In the genomic region with DNA sequence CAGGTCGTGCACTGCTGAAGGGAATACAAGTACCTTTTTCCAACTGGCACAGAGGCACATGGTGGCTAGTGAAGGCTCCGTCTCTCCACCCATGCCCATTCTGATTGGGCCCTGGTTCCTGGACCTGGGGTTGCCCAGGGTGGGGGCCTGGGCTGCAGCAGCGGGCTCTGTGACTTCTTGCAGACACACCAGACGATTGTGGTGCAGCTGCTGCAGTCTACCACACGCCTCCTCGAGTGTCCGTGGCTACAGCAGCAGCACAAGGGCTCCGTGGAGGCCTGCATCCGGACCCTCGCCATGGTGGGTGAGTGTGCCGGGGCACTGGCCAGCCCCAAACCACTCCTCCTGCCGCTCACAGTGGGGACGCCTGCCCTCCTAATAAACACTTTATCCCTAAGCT, we compare ENCODE assay signal across 13 cellular contexts.
"Had no signal": no experiment of that assay in that cellular context is flagged by ENCODE, and none has a peak within 500 bp of the region (broad histone marks: within the 10 kb centered on the region; RNA-seq: fewer than 3 reads in every experiment).

No MANE protein-coding gene starts in this region.

- H3K27ac ChIP-seq: epithelial cell of prostate, heart left ventricle, lower lobe of right lung, neural progenitor cell, pancreas, SK-N-MC had no signal

- H3K9me3 ChIP-seq: heart left ventricle, lower lobe of right lung, pancreas had no signal

- ATAC-seq: heart left ventricle, left cardiac atrium, lower lobe of right lung, pancreas had no signal

- DNase-seq: activated CD4-positive, alpha-beta T cell treated with anti-CD3 and anti-CD28 coated beads, Interleukin-2, amount 50 U/mL, for 4 hours; activated CD8-positive, alpha-beta memory T cell treated with anti-CD3 and anti-CD28 coated beads, Interleukin-2, amount 50 U/mL, for 48 hours; aorta; cerebellar nuclear complex; effector CD8-positive, alpha-beta T cell; heart left ventricle; left cardiac atrium; lower lobe of right lung; T1000 had no signal

- H3K36me3 ChIP-seq: neural progenitor cell had no signal

- H3K27me3 ChIP-seq: heart left ventricle, neural progenitor cell, pancreas had no signal

- H3K4me3 ChIP-seq: heart left ventricle, lower lobe of right lung, neural progenitor cell, pancreas, SK-N-MC had no signal

- H3K36me3 Mint-ChIP-seq: neural progenitor cell had no signal

- H3K4me1 ChIP-seq: heart left ventricle, lower lobe of right lung, neural progenitor cell, pancreas had no signal

- H3K27ac Mint-ChIP-seq: neural progenitor cell had no signal

- H3K4me3 Mint-ChIP-seq: neural progenitor cell had no signal

- H3K9me3 Mint-ChIP-seq: neural progenitor cell had no signal
